Comparison of ENCODE assay signal across 1 cellular context in the genomic region with DNA sequence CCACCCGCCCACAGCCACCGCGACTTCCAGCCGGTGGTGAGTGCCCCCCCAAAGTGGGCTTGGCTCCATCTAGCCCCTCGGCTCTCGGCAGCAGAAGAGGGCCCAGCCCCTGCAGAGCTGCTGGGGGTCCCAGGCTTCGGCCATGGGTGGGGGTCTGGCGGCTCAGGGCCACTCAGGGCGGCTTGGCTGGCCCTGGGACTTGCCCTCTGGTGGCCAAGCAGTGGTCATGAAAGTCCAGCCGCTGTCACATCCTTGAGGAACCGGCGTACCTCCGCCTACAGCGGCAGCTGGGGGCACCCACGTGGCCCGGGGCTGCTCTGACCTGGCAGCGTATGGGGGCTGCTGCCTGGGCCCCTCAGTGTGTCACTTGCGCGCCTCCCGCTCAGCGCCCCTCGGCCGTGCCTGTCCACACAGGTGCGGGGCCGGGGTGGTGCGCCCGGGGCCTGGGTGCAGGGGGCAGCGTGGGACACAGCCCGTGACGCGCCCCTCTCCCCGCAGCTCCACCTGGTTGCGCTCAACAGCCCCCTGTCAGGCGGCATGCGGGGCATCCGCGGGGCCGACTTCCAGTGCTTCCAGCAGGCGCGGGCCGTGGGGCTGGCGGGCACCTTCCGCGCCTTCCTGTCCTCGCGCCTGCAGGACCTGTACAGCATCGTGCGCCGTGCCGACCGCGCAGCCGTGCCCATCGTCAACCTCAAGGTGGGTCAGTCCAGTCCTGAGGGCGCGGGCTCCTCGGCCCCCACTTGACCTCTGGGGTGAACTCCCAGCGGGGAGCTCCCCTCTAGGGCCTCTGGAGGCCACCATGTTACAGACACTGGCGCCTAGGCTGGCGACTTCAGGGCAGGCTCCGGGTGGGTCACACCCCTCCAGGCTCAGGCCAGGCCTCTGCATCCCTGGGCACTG.
TF ChIP-seq lines count a peak whose summit lies in the region.

No MANE protein-coding gene starts in this region.

TF ChIP-seq in HCT116, 20 proteins besides CTCF, POLR2A, EP300 and RAD21 (continued from another document):
- TF ChIP-seq, protein P1, sequence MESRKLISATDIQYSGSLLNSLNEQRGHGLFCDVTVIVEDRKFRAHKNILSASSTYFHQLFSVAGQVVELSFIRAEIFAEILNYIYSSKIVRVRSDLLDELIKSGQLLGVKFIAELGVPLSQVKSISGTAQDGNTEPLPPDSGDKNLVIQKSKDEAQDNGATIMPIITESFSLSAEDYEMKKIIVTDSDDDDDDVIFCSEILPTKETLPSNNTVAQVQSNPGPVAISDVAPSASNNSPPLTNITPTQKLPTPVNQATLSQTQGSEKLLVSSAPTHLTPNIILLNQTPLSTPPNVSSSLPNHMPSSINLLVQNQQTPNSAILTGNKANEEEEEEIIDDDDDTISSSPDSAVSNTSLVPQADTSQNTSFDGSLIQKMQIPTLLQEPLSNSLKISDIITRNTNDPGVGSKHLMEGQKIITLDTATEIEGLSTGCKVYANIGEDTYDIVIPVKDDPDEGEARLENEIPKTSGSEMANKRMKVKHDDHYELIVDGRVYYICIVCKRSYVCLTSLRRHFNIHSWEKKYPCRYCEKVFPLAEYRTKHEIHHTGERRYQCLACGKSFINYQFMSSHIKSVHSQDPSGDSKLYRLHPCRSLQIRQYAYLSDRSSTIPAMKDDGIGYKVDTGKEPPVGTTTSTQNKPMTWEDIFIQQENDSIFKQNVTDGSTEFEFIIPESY (IDR thresholded peaks at IDR 0.05; ENCODE audit: extremely low read depth, insufficient replicate concordance, low read length), result no peak
- TF ChIP-seq FOSL1 (IDR thresholded peaks at IDR 0.05; ENCODE audit: low read depth) (no peak), EZH2 (IDR thresholded peaks at IDR 0.05) (no peak), SP1 (IDR thresholded peaks at IDR 0.05; ENCODE audit: low read depth) (no peak), JUND (IDR thresholded peaks at IDR 0.05) (no peak), YY1 (IDR thresholded peaks at IDR 0.05; ENCODE audit: extremely low read depth, insufficient replicate concordance, low read depth, low read length) (no peak), POLR2AphosphoS5 (IDR thresholded peaks at IDR 0.05; ENCODE audit: low read depth, low read length) (no peak), CEBPB (IDR thresholded peaks at IDR 0.05; ENCODE audit: low read depth) (no peak), EGR1 (IDR thresholded peaks at IDR 0.05; ENCODE audit: low read depth) (no peak)
- TF ChIP-seq, protein P2, sequence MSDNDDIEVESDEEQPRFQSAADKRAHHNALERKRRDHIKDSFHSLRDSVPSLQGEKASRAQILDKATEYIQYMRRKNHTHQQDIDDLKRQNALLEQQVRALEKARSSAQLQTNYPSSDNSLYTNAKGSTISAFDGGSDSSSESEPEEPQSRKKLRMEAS (IDR thresholded peaks at IDR 0.05), result no peak
